Comparison of ENCODE assay signal across 1 cellular context in the genomic region with DNA sequence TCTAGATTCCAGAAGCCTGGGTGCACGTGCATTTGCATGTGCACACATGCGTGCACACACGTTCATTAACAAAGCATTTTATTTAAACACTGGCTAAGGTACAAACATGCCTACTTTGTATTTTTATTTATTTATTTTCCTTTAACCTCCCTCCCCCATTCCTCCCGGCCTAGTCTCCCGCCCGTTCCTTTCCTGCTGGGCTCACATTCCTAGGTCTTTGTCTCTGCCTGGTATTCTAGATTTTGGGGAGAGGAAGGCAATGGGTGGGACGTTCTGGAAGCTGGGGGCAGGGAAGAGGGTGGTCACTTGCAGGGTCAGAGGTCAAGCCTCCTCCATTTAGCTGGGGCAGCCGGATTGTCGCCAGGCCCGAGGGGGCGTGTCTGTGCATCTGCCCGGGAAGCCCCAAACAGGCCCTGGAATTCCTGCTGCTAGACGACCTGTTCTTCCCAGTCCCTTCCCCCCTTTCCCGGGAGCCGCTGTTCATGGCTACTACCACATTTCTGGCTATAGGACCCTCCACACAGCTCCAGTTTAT.
A peak's percentile ranks its signal among the peaks of the same experiment; 100 is the strongest.
TF ChIP-seq lines count a peak whose summit lies in the region.

No MANE protein-coding gene starts in this region.

TF ChIP-seq in H1, 55 proteins besides CTCF, POLR2A, EP300 and RAD21:
- TF ChIP-seq TCF12 (IDR thresholded peaks at IDR 0.05; ENCODE audit: low read depth, low read length) (peak; percentile 86; the same call in 1 of the 2 replicates), CHD1 (IDR thresholded peaks at IDR 0.05; ENCODE audit: low read depth, low read length) (no peak), SIRT6 (IDR thresholded peaks at IDR 0.05; ENCODE audit: low read length) (no peak), SIX5 (IDR thresholded peaks at IDR 0.05; ENCODE audit: low read depth, low read length) (no peak), ASH2L (IDR thresholded peaks at IDR 0.05; ENCODE audit: low read length) (peak; percentile 80), BCL11A (IDR thresholded peaks at IDR 0.05; ENCODE audit: low read depth in 2 of 2, low read length in 2 of 2) (peak in 1 of 2 experiments; percentile 87), POU5F1 (IDR thresholded peaks at IDR 0.05; ENCODE audit: low read depth, low read length) (no peak), RNF2 (IDR thresholded peaks at IDR 0.05; ENCODE audit: borderline replicate concordance, low read depth, low read length, missing control alignments, poor library complexity, severe bottlenecking) (no peak), SP1 (IDR thresholded peaks at IDR 0.05; ENCODE audit: low read depth, low read length) (peak; percentile 92), RXRA (IDR thresholded peaks at IDR 0.05; ENCODE audit: insufficient read depth, low read depth, low read length) (peak; percentile 85; the same call in 1 of the 2 replicates), YY1 (IDR thresholded peaks at IDR 0.05; ENCODE audit: low read depth, low read length) (peak; percentile 83), SP4 (IDR thresholded peaks at IDR 0.05; ENCODE audit: low read length) (peak; percentile 72; the same call in 1 of the 2 replicates), POLR2AphosphoS5 (IDR thresholded peaks at IDR 0.05; ENCODE audit: low read depth, low read length) (peak; percentile 74), HDAC6 (IDR thresholded peaks at IDR 0.05; ENCODE audit: low read depth, low read length) (no peak), SIN3A (conservative IDR thresholded peaks at IDR 0.05 in 1 of 2, IDR thresholded peaks at IDR 0.05 in 1 of 2; ENCODE audit: low read depth in 1 of 2, low read length in 2 of 2) (peak; percentile 77 to 86; a peak in 2 of 4 replicates), TEAD4 (IDR thresholded peaks at IDR 0.05; ENCODE audit: low read depth, low read length) (peak; percentile 98), HDAC2 (IDR thresholded peaks at IDR 0.05; ENCODE audit: borderline replicate concordance in 1 of 2, low read depth in 2 of 2, low read length in 2 of 2) (peak; percentile 38 to 78; a peak in 1 of 4 replicates), RBBP5 (IDR thresholded peaks at IDR 0.05; ENCODE audit: borderline replicate concordance, low read depth, low read length) (peak; percentile 51; the same call in 1 of the 2 replicates), CREB1 (IDR thresholded peaks at IDR 0.05) (peak; percentile 53; the same call in 1 of the 2 replicates), TAF1 (IDR thresholded peaks at IDR 0.05; ENCODE audit: low read depth, low read length) (peak; percentile 55; the same call in 1 of the 2 replicates), CHD2 (IDR thresholded peaks at IDR 0.05; ENCODE audit: low read length) (peak; percentile 72; the same call in 1 of the 2 replicates)
- TF ChIP-seq, protein P1, sequence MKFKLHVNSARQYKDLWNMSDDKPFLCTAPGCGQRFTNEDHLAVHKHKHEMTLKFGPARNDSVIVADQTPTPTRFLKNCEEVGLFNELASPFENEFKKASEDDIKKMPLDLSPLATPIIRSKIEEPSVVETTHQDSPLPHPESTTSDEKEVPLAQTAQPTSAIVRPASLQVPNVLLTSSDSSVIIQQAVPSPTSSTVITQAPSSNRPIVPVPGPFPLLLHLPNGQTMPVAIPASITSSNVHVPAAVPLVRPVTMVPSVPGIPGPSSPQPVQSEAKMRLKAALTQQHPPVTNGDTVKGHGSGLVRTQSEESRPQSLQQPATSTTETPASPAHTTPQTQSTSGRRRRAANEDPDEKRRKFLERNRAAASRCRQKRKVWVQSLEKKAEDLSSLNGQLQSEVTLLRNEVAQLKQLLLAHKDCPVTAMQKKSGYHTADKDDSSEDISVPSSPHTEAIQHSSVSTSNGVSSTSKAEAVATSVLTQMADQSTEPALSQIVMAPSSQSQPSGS (IDR thresholded peaks at IDR 0.05; ENCODE audit: low read length), result 0 out of 2 replicates have a peak, but pooled peaks have one; percentile 22
- TF ChIP-seq, protein P2, sequence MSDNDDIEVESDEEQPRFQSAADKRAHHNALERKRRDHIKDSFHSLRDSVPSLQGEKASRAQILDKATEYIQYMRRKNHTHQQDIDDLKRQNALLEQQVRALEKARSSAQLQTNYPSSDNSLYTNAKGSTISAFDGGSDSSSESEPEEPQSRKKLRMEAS (IDR thresholded peaks at IDR 0.05), result peak; percentile 35
- TF ChIP-seq, protein P3, sequence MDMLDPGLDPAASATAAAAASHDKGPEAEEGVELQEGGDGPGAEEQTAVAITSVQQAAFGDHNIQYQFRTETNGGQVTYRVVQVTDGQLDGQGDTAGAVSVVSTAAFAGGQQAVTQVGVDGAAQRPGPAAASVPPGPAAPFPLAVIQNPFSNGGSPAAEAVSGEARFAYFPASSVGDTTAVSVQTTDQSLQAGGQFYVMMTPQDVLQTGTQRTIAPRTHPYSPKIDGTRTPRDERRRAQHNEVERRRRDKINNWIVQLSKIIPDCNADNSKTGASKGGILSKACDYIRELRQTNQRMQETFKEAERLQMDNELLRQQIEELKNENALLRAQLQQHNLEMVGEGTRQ (IDR thresholded peaks at IDR 0.05; ENCODE audit: low read length), result 0 out of 2 replicates have a peak, but pooled peaks have one; percentile 10
